ENCODE assay signal across 20 cellular contexts in genomic region chr18:72114801-72115594, GRCh38.
A peak's percentile ranks its signal among the peaks of the same experiment; 100 is the strongest.
DNase-seq lines count a peak whose midpoint lies in the region; ATAC-seq and TF ChIP-seq lines count a peak whose summit lies in the region.
"Had no signal": no experiment of that assay in that cellular context is flagged by ENCODE, and none has a peak within 500 bp of the region (broad histone marks: within the 10 kb centered on the region; RNA-seq: fewer than 3 reads in every experiment).

No MANE protein-coding gene starts in this region.

- H3K27ac Mint-ChIP-seq in MCF 10A (ENCODE audit: low read depth, unreplicated experiment): no peak overlapping the region
- H3K27ac Mint-ChIP-seq: GM23338 had no signal

- POLR2A ChIA-PET in MCF 10A (lab: Yijun Ruan, JAX): interaction anchor here (0.6 kb wide), 1 partner anchor 35 kb away, joined by 3 read pairs; no protein-coding TSS in a partner anchor

- no peaks in the 10 kb centered on the region for H3K4me1 Mint-ChIP-seq in MCF 10A (ENCODE audit: insufficient read depth, unreplicated experiment)
- H3K4me1 Mint-ChIP-seq: GM23338 had no signal

- H3K4me1 ChIP-seq in mammary epithelial cell (ENCODE audit: insufficient read depth, low read length): no peaks in the 10 kb centered on the region
- peaks cover 0 to 15% (median 10%) of the 10 kb centered on the region in 5 donors for H3K4me1 ChIP-seq in subcutaneous abdominal adipose tissue (ENCODE audit: control insufficient read depth in 5 of 5, insufficient read depth in 5 of 5, low read length in 5 of 5)
- no peaks in the 10 kb centered on the region for H3K4me1 ChIP-seq in body of pancreas
- H3K4me1 ChIP-seq: BE2C had no signal

- H4K20me1 ChIP-seq in mammary epithelial cell (ENCODE audit: insufficient read depth, low read length): no peaks in the 10 kb centered on the region

- DNase-seq in MCF 10A (ENCODE audit: unreplicated experiment) (peak; percentile 59), mammary epithelial cell (no peak), T1000 (lab: John Stamatoyannopoulos, UW) (peak; percentile 16), left lobe of liver (ENCODE audit: low spot score) (peak; percentile 89), body of pancreas (no peak)
- DNase-seq: BE2C, DMS79, Kasumi-1, MG63, NCI-H1417, NCI-H187, NCI-H524, NCI-H82, OCI-M1, Right ventricle myocardium superior had no signal

- ATAC-seq in left lobe of liver: peak; percentile 94
- ATAC-seq in GM21526 (IDR thresholded peaks at IDR 0.05; ENCODE audit: low FRiP score, unreplicated experiment): no peak
- ATAC-seq in body of pancreas: no peak
- no peak for ATAC-seq in HG02610 (IDR thresholded peaks at IDR 0.05; ENCODE audit: unreplicated experiment)
- ATAC-seq: GM23338, HCT116 had no signal

- CTCF ChIA-PET in MCF 10A (lab: Yijun Ruan, JAX) (interaction anchor here (0.5 to 0.6 kb wide), 2 partner anchors 10 to 1633 kb away, joined by 3 read pairs; no protein-coding TSS in a partner anchor), mammary epithelial cell (lab: Charles Lee; ENCODE audit: low non-redundant PET) (no interaction called here)

- H3K27ac ChIP-seq in mammary epithelial cell (ENCODE audit: insufficient read depth, low read depth, low read length): no peak overlapping the region
- H3K27ac ChIP-seq in subcutaneous abdominal adipose tissue (ENCODE audit: low read depth, low read length): peak overlapping the region; percentile 13
- no peak overlapping the region for H3K27ac ChIP-seq in body of pancreas

- H2AFZ ChIP-seq in mammary epithelial cell (ENCODE audit: low read depth, low read length): no peak overlapping the region
- H2AFZ ChIP-seq: GM23338 had no signal

- peaks cover 11% of the 10 kb centered on the region for H3K27me3 Mint-ChIP-seq in MCF 10A (ENCODE audit: insufficient read depth, unreplicated experiment)

- TF ChIP-seq CTCF in MCF 10A (IDR thresholded peaks at IDR 0.05; ENCODE audit: unreplicated experiment) (no peak), mammary epithelial cell (conservative IDR thresholded peaks at IDR 0.05 in 1 of 2, IDR thresholded peaks at IDR 0.05 in 1 of 2; ENCODE audit: extremely low read depth in 1 of 2, insufficient read depth in 1 of 2, low read depth in 1 of 2, low read length in 2 of 2) (no peak), body of pancreas (IDR thresholded peaks at IDR 0.05) (no peak)

- intact Hi-C loops in MCF 10A (cut with micrococcal nuclease): no loop called here
- intact Hi-C loops in mammary epithelial cell (cut with micrococcal nuclease): no loop called here
- intact Hi-C loops in body of pancreas (cut with DNase I): no loop called here

- H3K4me3 Mint-ChIP-seq in MCF 10A (ENCODE audit: unreplicated experiment): no peak overlapping the region
- H3K4me3 Mint-ChIP-seq: GM23338 had no signal

- no peak overlapping the region for H3K4me2 ChIP-seq in mammary epithelial cell (ENCODE audit: insufficient read depth, low read depth, low read length)
- H3K4me2 ChIP-seq: GM23338 had no signal

- peaks cover under 1% of the 10 kb centered on the region for H3K36me3 Mint-ChIP-seq in MCF 10A (ENCODE audit: insufficient read depth, unreplicated experiment)

- H3K9me3 ChIP-seq in mammary epithelial cell (replicated peaks; ENCODE audit: insufficient read depth, low read length): peaks cover 12% of the 10 kb centered on the region
- no peaks in the 10 kb centered on the region for H3K9me3 ChIP-seq in subcutaneous abdominal adipose tissue (ENCODE audit: control insufficient read depth in 5 of 5, low read length in 5 of 5)
- H3K9me3 ChIP-seq in body of pancreas: no peaks in the 10 kb centered on the region
- H3K9me3 ChIP-seq: BE2C, MG63 had no signal

- no peak for TF ChIP-seq POLR2A in body of pancreas (IDR thresholded peaks at IDR 0.05)

- no peaks in the 10 kb centered on the region for H3K9me3 Mint-ChIP-seq in MCF 10A (ENCODE audit: unreplicated experiment)

- H3K27me3 ChIP-seq in mammary epithelial cell (ENCODE audit: insufficient read depth, low read length) (no peaks in the 10 kb centered on the region), subcutaneous abdominal adipose tissue (ENCODE audit: control insufficient read depth in 5 of 5, insufficient read depth in 4 of 5, low read length in 5 of 5) (no peaks in the 10 kb centered on the region), body of pancreas (no peaks in the 10 kb centered on the region)
- H3K27me3 ChIP-seq: BE2C, MG63 had no signal

- in situ Hi-C loops in mammary epithelial cell (cut with MboI; ENCODE audit: low sequenced_read_pairs in 2 of 2): no loop called here

- H3K36me3 ChIP-seq in mammary epithelial cell (ENCODE audit: insufficient read depth, low read length) (no peaks in the 10 kb centered on the region), subcutaneous abdominal adipose tissue (ENCODE audit: control insufficient read depth in 5 of 5, insufficient read depth in 5 of 5, low read length in 5 of 5) (no peaks in the 10 kb centered on the region), body of pancreas (replicated peaks in 1 of 2; ENCODE audit: insufficient read depth in 1 of 2, low read depth in 2 of 2) (no peaks in the 10 kb centered on the region)
- H3K36me3 ChIP-seq: BE2C, MG63 had no signal

- BruUV-seq in MCF 10A (replicated peaks; lab: Mats Ljungman, UMichigan) (no TSS peak), mammary epithelial cell (replicated peaks; lab: Mats Ljungman, UMichigan) (no TSS peak)

- 54% methylated on average over 4 of the region's 4 CpGs for WGBS in mammary epithelial cell (ENCODE audit: low coverage, missing lambda C conversion rate)
- 66 to 68% methylated on average over 4 of the region's 4 CpGs for WGBS in body of pancreas, 2 donors

- no peaks in the 10 kb centered on the region for H3K79me2 ChIP-seq in mammary epithelial cell (ENCODE audit: insufficient read depth, low read length)

- H3K9ac ChIP-seq in mammary epithelial cell (ENCODE audit: insufficient read depth, low read length) (no peak overlapping the region), subcutaneous abdominal adipose tissue (ENCODE audit: low read length in 5 of 5) (no peak overlapping the region)

- dilution Hi-C loops in mammary epithelial cell (cut with HindIII; ENCODE audit: low sequenced_read_pairs): no loop called here

- H3K4me3 ChIP-seq in mammary epithelial cell (replicated peaks in 1 of 3; ENCODE audit: insufficient read depth in 1 of 3, low read depth in 2 of 3, low read length in 3 of 3) (no peak overlapping the region), subcutaneous abdominal adipose tissue (ENCODE audit: low read depth in 1 of 5, low read length in 5 of 5) (peak overlapping the region in 1 of 5 donors; percentile 15), body of pancreas (no peak overlapping the region)
- H3K4me3 ChIP-seq: GM23338, MG63 had no signal

Comparison
In these comparisons a context has a peak if more than half of its experiments do, and no peak if none do; other contexts are left out.
1. DNase-seq: peak in MCF 10A (single experiment), T1000 (single experiment) and left lobe of liver (single experiment); none in mammary epithelial cell (single experiment) and body of pancreas (0 of 4).